In genomic region chr10:78910476-78910875, GRCh38 we compare ENCODE assay signal across 31 cellular contexts.
"Had no signal": no experiment of that assay in that cellular context is flagged by ENCODE, and none has a peak within 500 bp of the region (broad histone marks: within the 10 kb centered on the region; RNA-seq: fewer than 3 reads in every experiment).

No MANE protein-coding gene starts in this region.

- FAIRE-seq: astrocyte, TTC549 had no signal

- H3K36me3 ChIP-seq: adrenal gland, cardiac muscle cell had no signal

- H3K27ac ChIP-seq: adrenal gland, cardiac muscle cell, VCaP had no signal

- H3K4me3 ChIP-seq: adrenal gland, body of pancreas, cardiac muscle cell had no signal

- H3K27me3 ChIP-seq: adrenal gland, body of pancreas had no signal

- ATAC-seq: activated CD8-positive, alpha-beta T cell treated with anti-CD3 and anti-CD28 coated beads for 36 hours; activated naive CD4-positive, alpha-beta T cell treated with anti-CD3 and anti-CD28 coated beads, Interleukin-2, amount 50 U/mL, for 72 hours; activated T-cell treated with anti-CD3 and anti-CD28 coated beads, Interleukin-2, amount 50 U/mL, for 4 hours; activated T-cell treated with anti-CD3 and anti-CD28 coated beads, Interleukin-2, amount 50 U/mL, for 72 hours; activated T-helper 17 cell treated with anti-CD3 and anti-CD28 coated beads, Interleukin-2, amount 50 U/mL, for 72 hours; body of pancreas had no signal

- H3K9me3 ChIP-seq: adrenal gland, body of pancreas had no signal

- DNase-seq: activated B cell treated with CpG ODN at 0.5 μM for 24 hours; activated CD4-positive, alpha-beta memory T cell treated with anti-CD3 and anti-CD28 coated beads for 36 hours; activated CD4-positive, alpha-beta T cell treated with anti-CD3 and anti-CD28 coated beads for 4 hours; activated CD4-positive, alpha-beta T cell treated with anti-CD3 and anti-CD28 coated beads, Interleukin-2, amount 10 ng/mL, durations not matched to agents 24 days and 14 days; activated CD4-positive, alpha-beta T cell treated with anti-CD3 and anti-CD28 coated beads, Interleukin-2, amount 50 U/mL, for 1 hour; activated CD4-positive, alpha-beta T cell treated with anti-CD3 and anti-CD28 coated beads, Interleukin-2, amount 50 U/mL, for 4 hours; activated CD4-positive, CD25-positive, alpha-beta regulatory T cell treated with anti-CD3 and anti-CD28 coated beads, Interleukin-2, amount 50 U/mL, for 72 hours; activated CD8-positive, alpha-beta memory T cell treated with anti-CD3 and anti-CD28 coated beads, Interleukin-2, amount 50 U/mL, for 4 hours; activated CD8-positive, alpha-beta T cell treated with anti-CD3 and anti-CD28 coated beads for 36 hours; activated gamma-delta T cell treated with Interleukin-2 at 50 U/mL for 16 hours; activated naive CD4-positive, alpha-beta T cell; activated naive CD4-positive, alpha-beta T cell treated with anti-CD3 and anti-CD28 coated beads for 36 hours; activated naive CD4-positive, alpha-beta T cell treated with anti-CD3 and anti-CD28 coated beads, Interleukin-2, amount 50 U/mL, for 16 hours; activated naive CD8-positive, alpha-beta T cell treated with anti-CD3 and anti-CD28 coated beads for 36 hours; activated T-cell treated with anti-CD3 and anti-CD28 coated beads for 4 hours; activated T-cell treated with anti-CD3 and anti-CD28 coated beads, Interleukin-2, amount 50 U/mL, for 1 hour; activated T-cell treated with anti-CD3 and anti-CD28 coated beads, Interleukin-2, amount 50 U/mL, for 4 hours; activated T-cell treated with anti-CD3 and anti-CD28 coated beads, Interleukin-2, amount 50 U/mL, for 72 hours; adrenal gland; amniotic stem cell; body of pancreas; caudate nucleus; T-helper 1 cell; T-helper 2 cell; T-helper 9 cell had no signal
